ENCODE assay signal across 25 cellular contexts in the genomic region with DNA sequence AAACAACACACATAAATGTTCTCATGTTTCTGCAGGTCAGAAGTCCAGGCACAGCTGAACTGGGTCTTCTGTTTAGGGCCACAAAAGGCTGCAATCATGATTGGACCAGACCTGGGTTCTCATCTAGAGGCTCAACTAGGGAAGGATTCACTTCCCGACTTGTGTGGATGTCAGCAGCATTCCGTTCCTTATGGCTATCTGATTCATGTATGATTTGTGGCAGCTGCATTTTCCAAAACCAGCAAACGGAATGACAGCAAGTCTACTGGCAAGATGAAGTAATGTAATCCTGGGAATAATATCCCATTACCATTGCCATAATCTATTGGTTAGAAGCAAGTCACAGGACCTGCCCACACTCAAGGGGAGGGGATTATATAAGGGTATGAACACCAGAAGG. TPM values are rescaled to one million over a fixed set of nuclear protein-coding genes. Genes with fewer than 3 reads are reported as not detected.
DNase-seq lines count a peak whose midpoint lies in the region; ATAC-seq, FAIRE-seq and TF ChIP-seq lines count a peak whose summit lies in the region.
"Had no signal": no experiment of that assay in that cellular context is flagged by ENCODE, and none has a peak within 500 bp of the region (broad histone marks: within the 10 kb centered on the region; RNA-seq: fewer than 3 reads in every experiment).

No MANE protein-coding gene starts in this region.

- no peak overlapping the region for H3K27ac ChIP-seq in HepG2 (ENCODE audit: extremely low read length, insufficient read depth, low read length)
- H3K27ac ChIP-seq: 22Rv1, A549, BLaER1, HL-60 had no signal

- 91% methylated on average over 3 of the region's 3 CpGs for WGBS in HepG2 (ENCODE audit: low lambda C conversion rate)

- TF ChIP-seq CTCF in HepG2 (CRISPR knock-in tag; IDR thresholded peaks at IDR 0.05), result no peak

- no peak for ATAC-seq in HepG2
- ATAC-seq: A549, GM23338, HCT116 had no signal

- no peak for FAIRE-seq in HepG2 (lab: Jason Lieb, UNC)
- FAIRE-seq: GM12892, GM18507 had no signal

- no peak for TF ChIP-seq RAD21 in HepG2 (CRISPR knock-in tag; IDR thresholded peaks at IDR 0.05)

- intact Hi-C loops in HepG2 (cut with micrococcal nuclease; ENCODE audit: unreplicated experiment), result no loop called here

- no peak for TF ChIP-seq POLR2A in HepG2 (IDR thresholded peaks at IDR 0.05; ENCODE audit: insufficient read depth in 1 of 2, low read depth in 2 of 2, low read length in 2 of 2)

- TF ChIP-seq EP300 in HepG2 (IDR thresholded peaks at IDR 0.05; ENCODE audit: low read depth in 2 of 2, low read length in 2 of 2) (no peak), HepG2 (CRISPR knock-in tag; IDR thresholded peaks at IDR 0.05; ENCODE audit: borderline replicate concordance) (no peak)

- no peak overlapping the region for H3K4me3 ChIP-seq in HepG2 (replicated peaks in 1 of 3; ENCODE audit: insufficient read depth in 1 of 3, low read depth in 2 of 3, low read length in 3 of 3)
- H3K4me3 ChIP-seq: A549, BLaER1, GM23338 had no signal

- BruUV-seq in HepG2 (replicated peaks; lab: Mats Ljungman, UMichigan), result no TSS peak

- DNase-seq in NCI-H82 (lab: John Stamatoyannopoulos, UW) (peak; percentile 22), NCI-H82 treated with DMSO at 0.1 percent for 48 hours (lab: John Stamatoyannopoulos, UW; ENCODE audit: unreplicated experiment) (no peak), myocyte (ENCODE audit: low read depth) (peak; percentile 31), stromal cell of bone marrow (ENCODE audit: low read depth) (peak; percentile 8), HepG2 (ENCODE audit: low spot score) (no peak), T-helper 1 cell (no peak), NCI-H345 treated with DMSO at 0.1 percent for 48 hours (lab: John Stamatoyannopoulos, UW; ENCODE audit: unreplicated experiment) (no peak)
- DNase-seq: CD4-positive, alpha-beta memory T cell; DMS153; DMS79; GDM1; H7; HFFc6 had no signal

- no peak overlapping the region for H3K4me2 ChIP-seq in HepG2 (ENCODE audit: low read depth, low read length)
- H3K4me2 ChIP-seq: A549, BLaER1, GM23338 had no signal

- CTCF ChIA-PET in HepG2 (lab: Yijun Ruan, JAX; ENCODE audit: low intra/inter-chr PET ratio, low total read pairs), result no interaction called here

- no peaks in the 10 kb centered on the region for H3K4me1 ChIP-seq in HepG2 (ENCODE audit: insufficient read depth, low read length)
- H3K4me1 ChIP-seq: A549, BLaER1 had no signal

- no peaks in the 10 kb centered on the region for H3K36me3 ChIP-seq in HepG2 (replicated peaks in 1 of 2; ENCODE audit: control insufficient read depth in 1 of 2, insufficient read depth in 2 of 2, low read length in 2 of 2)
- H3K36me3 ChIP-seq: BLaER1 had no signal

- H4K20me1 ChIP-seq in HepG2 (ENCODE audit: insufficient read depth, low read length), result no peaks in the 10 kb centered on the region
- H4K20me1 ChIP-seq: BLaER1 had no signal

- no peaks in the 10 kb centered on the region for H3K9me3 ChIP-seq in HepG2 (ENCODE audit: low read length)
- H3K9me3 ChIP-seq: A549, BLaER1 had no signal

- in situ Hi-C loops in HepG2 (cut with HindIII; ENCODE audit: extremely low pct_ligation_motif_present, low pct_unique_long_range_greater_than_20kb), result loop anchor here (5.0 to 25.0 kb wide), 4 partner anchors 633 to 938 kb away; no protein-coding TSS in a partner anchor

- POLR2A ChIA-PET in HepG2 (lab: Yijun Ruan, JAX), result no interaction called here

- no peak overlapping the region for H3K9ac ChIP-seq in HepG2 (ENCODE audit: insufficient read depth, low read depth, low read length)
- H3K9ac ChIP-seq: BLaER1 had no signal

- no peak overlapping the region for H2AFZ ChIP-seq in HepG2 (ENCODE audit: low read length)
- H2AFZ ChIP-seq: GM23338 had no signal

- H3K79me2 ChIP-seq in HepG2 (ENCODE audit: insufficient read depth, low read length), result no peaks in the 10 kb centered on the region

- H3K27me3 ChIP-seq in HepG2 (ENCODE audit: control insufficient read depth in 1 of 2, insufficient read depth in 2 of 2, low read length in 2 of 2), result no peaks in the 10 kb centered on the region
- H3K27me3 ChIP-seq: BLaER1 had no signal

TF ChIP-seq in HepG2, 621 proteins besides CTCF, POLR2A, EP300 and RAD21 (continues in another document):
- TF ChIP-seq ZNF432 (CRISPR knock-in tag; IDR thresholded peaks at IDR 0.05; ENCODE audit: borderline replicate concordance), result no peak
- TF ChIP-seq, protein P1, sequence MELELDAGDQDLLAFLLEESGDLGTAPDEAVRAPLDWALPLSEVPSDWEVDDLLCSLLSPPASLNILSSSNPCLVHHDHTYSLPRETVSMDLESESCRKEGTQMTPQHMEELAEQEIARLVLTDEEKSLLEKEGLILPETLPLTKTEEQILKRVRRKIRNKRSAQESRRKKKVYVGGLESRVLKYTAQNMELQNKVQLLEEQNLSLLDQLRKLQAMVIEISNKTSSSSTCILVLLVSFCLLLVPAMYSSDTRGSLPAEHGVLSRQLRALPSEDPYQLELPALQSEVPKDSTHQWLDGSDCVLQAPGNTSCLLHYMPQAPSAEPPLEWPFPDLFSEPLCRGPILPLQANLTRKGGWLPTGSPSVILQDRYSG (CRISPR knock-in tag; IDR thresholded peaks at IDR 0.05), result no peak
- TF ChIP-seq U2AF2 (IDR thresholded peaks at IDR 0.05; ENCODE audit: low read depth, low read length), result no peak
- TF ChIP-seq DNMT1 (CRISPR knock-in tag; IDR thresholded peaks at IDR 0.05), result no peak
- TF ChIP-seq, protein P2, sequence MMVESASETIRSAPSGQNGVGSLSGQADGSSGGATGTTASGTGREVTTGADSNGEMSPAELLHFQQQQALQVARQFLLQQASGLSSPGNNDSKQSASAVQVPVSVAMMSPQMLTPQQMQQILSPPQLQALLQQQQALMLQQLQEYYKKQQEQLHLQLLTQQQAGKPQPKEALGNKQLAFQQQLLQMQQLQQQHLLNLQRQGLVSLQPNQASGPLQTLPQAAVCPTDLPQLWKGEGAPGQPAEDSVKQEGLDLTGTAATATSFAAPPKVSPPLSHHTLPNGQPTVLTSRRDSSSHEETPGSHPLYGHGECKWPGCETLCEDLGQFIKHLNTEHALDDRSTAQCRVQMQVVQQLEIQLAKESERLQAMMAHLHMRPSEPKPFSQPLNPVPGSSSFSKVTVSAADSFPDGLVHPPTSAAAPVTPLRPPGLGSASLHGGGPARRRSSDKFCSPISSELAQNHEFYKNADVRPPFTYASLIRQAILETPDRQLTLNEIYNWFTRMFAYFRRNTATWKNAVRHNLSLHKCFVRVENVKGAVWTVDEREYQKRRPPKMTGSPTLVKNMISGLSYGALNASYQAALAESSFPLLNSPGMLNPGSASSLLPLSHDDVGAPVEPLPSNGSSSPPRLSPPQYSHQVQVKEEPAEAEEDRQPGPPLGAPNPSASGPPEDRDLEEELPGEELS (CRISPR knock-in tag; IDR thresholded peaks at IDR 0.05), result no peak

RNA-seq across cellular contexts. Expression of a gene that starts 22.1 kb away (rescaled TPM):
- total RNA-seq in myocyte (22.7 and 35.3 TPM in 2 replicates), HepG2 (2016; rRNA removed; fragmentation: Illumina TruSeq; extraction: Trizol) (2.7 and 3.4 TPM in 2 replicates)
- 10.9 TPM for polyA plus RNA-seq in myocyte (2012)
- total RNA-seq in HepG2 (2016; cell fraction: cytosol; rRNA removed; fragmentation: Illumina TruSeq; extraction: Trizol; ENCODE audit: low read depth), result 3.5 and 4.8 TPM in 2 replicates
- total RNA-seq in HepG2 (2016; cell fraction: insoluble cytoplasmic fraction; rRNA removed; fragmentation: Illumina TruSeq; extraction: Trizol), result 1.9 and 2.3 TPM in 2 replicates
- 2.1 and 2.2 TPM in 2 replicates for total RNA-seq in HepG2 (2016; cell fraction: membrane; rRNA removed; fragmentation: Illumina TruSeq; extraction: Trizol)
- total RNA-seq in HepG2 (2016; cell fraction: nucleus; rRNA removed; fragmentation: Illumina TruSeq; extraction: Trizol), result 5.8 TPM in 2 replicates
- polyA plus RNA-seq in HepG2 (2011; rRNA removed), result 1.1 and 1.2 TPM in 2 replicates
- 1.0 and 1.1 TPM in 2 replicates for polyA plus RNA-seq in HepG2 (2011; cell fraction: cytosol; rRNA removed)
- polyA plus RNA-seq in HepG2 (2011; cell fraction: nucleus; rRNA removed), result 0.85 and 2.0 TPM in 2 replicates
- polyA plus RNA-seq in HepG2 (2012), result 2.5 and 3.1 TPM in 2 replicates
- polyA plus RNA-seq in HepG2 (2016; cell fraction: cytosol; fragmentation: Illumina TruSeq; extraction: Trizol; ENCODE audit: low read depth), result 0.72 TPM in 2 replicates
- 2.2 and 2.8 TPM in 2 replicates for polyA plus RNA-seq in HepG2 (2016; cell fraction: insoluble cytoplasmic fraction; fragmentation: Illumina TruSeq; extraction: Trizol; ENCODE audit: low read depth)
- 0.88 and 0.91 TPM in 2 replicates for polyA plus RNA-seq in HepG2 (2016; cell fraction: membrane; fragmentation: Illumina TruSeq; extraction: Trizol; ENCODE audit: low read depth)
- 2.9 and 3.7 TPM in 2 replicates for polyA plus RNA-seq in HepG2 (2016; cell fraction: nucleus; fragmentation: Illumina TruSeq; extraction: Trizol; ENCODE audit: insufficient read depth, low read depth)
- 0.40 and 1.5 TPM in 2 replicates for polyA minus RNA-seq in HepG2 (2011; rRNA and poly(A)+ RNA removed; ENCODE audit: low replicate concordance)
- polyA minus RNA-seq in HepG2 (2011; cell fraction: cytosol; rRNA and poly(A)+ RNA removed), result 1.1 and 2.5 TPM in 2 replicates
- polyA minus RNA-seq in HepG2 (2011; cell fraction: nucleus; rRNA and poly(A)+ RNA removed), result 11.3 and 12.9 TPM in 2 replicates
- polyA plus RNA-seq: IgD-negative memory B cell had no signal

RNA-seq across cellular contexts. Expression of a gene that starts 59.4 kb away (rescaled TPM):
- total RNA-seq in myocyte (not detected in 2 replicates), HepG2 (2016; rRNA removed; fragmentation: Illumina TruSeq; extraction: Trizol) (2,482 and 4,846 TPM in 2 replicates)
- polyA plus RNA-seq in myocyte (2012), result not detected
- total RNA-seq in HepG2 (2016; cell fraction: cytosol; rRNA removed; fragmentation: Illumina TruSeq; extraction: Trizol; ENCODE audit: low read depth), result 1,150 and 1,183 TPM in 2 replicates
- total RNA-seq in HepG2 (2016; cell fraction: insoluble cytoplasmic fraction; rRNA removed; fragmentation: Illumina TruSeq; extraction: Trizol), result 2,465 and 4,724 TPM in 2 replicates
- 1,158 and 1,221 TPM in 2 replicates for total RNA-seq in HepG2 (2016; cell fraction: membrane; rRNA removed; fragmentation: Illumina TruSeq; extraction: Trizol)
- total RNA-seq in HepG2 (2016; cell fraction: nucleus; rRNA removed; fragmentation: Illumina TruSeq; extraction: Trizol), result 3,038 and 3,639 TPM in 2 replicates
- 5,538 and 5,748 TPM in 2 replicates for polyA plus RNA-seq in HepG2 (2011; rRNA removed)
- polyA plus RNA-seq in HepG2 (2011; cell fraction: cytosol; rRNA removed), result 2,927 and 4,844 TPM in 2 replicates
- 1,326 and 1,783 TPM in 2 replicates for polyA plus RNA-seq in HepG2 (2011; cell fraction: nucleus; rRNA removed)
- polyA plus RNA-seq in HepG2 (2012), result 3,089 and 3,460 TPM in 2 replicates
- polyA plus RNA-seq in HepG2 (2016; cell fraction: cytosol; fragmentation: Illumina TruSeq; extraction: Trizol; ENCODE audit: low read depth), result 1,295 and 1,314 TPM in 2 replicates
- polyA plus RNA-seq in HepG2 (2016; cell fraction: insoluble cytoplasmic fraction; fragmentation: Illumina TruSeq; extraction: Trizol; ENCODE audit: low read depth), result 2,481 and 2,611 TPM in 2 replicates
- 1,085 and 1,169 TPM in 2 replicates for polyA plus RNA-seq in HepG2 (2016; cell fraction: membrane; fragmentation: Illumina TruSeq; extraction: Trizol; ENCODE audit: low read depth)
- 4,801 and 5,262 TPM in 2 replicates for polyA plus RNA-seq in HepG2 (2016; cell fraction: nucleus; fragmentation: Illumina TruSeq; extraction: Trizol; ENCODE audit: insufficient read depth, low read depth)
- polyA minus RNA-seq in HepG2 (2011; rRNA and poly(A)+ RNA removed; ENCODE audit: low replicate concordance), result 0.80 and 1,354 TPM in 2 replicates
- polyA minus RNA-seq in HepG2 (2011; cell fraction: cytosol; rRNA and poly(A)+ RNA removed), result 959 and 1,296 TPM in 2 replicates
- 534 and 903 TPM in 2 replicates for polyA minus RNA-seq in HepG2 (2011; cell fraction: nucleus; rRNA and poly(A)+ RNA removed)
- total RNA-seq: CD4-positive, alpha-beta memory T cell; Daoy; GM23338; H7; HFFc6; HT1080 had no signal
- polyA plus RNA-seq: CD14-positive monocyte, GM23338, IgD-negative memory B cell had no signal

Comparison
In these comparisons a context has a peak if more than half of its experiments do, and no peak if none do; other contexts are left out.
1. DNase-seq: peak in NCI-H82 (single experiment), myocyte (single experiment) and stromal cell of bone marrow (single experiment); none in NCI-H82 treated with DMSO at 0.1 percent for 48 hours (single experiment), HepG2 (single experiment), T-helper 1 cell (0 of 5) and NCI-H345 treated with DMSO at 0.1 percent for 48 hours (single experiment).
2. RNA of a gene that starts 59.4 kb away (total RNA-seq): 1,150 to 4,846 TPM in HepG2; not detected in myocyte; every median in the first group is over 1,000 times any median in the second.